In genomic region chr2:129050116-129050515, GRCh38 we compare ENCODE assay signal across 18 cellular contexts.
DNase-seq lines count a peak whose midpoint lies in the region; ATAC-seq and TF ChIP-seq lines count a peak whose summit lies in the region.
"Had no signal": no experiment of that assay in that cellular context is flagged by ENCODE, and none has a peak within 500 bp of the region (broad histone marks: within the 10 kb centered on the region; RNA-seq: fewer than 3 reads in every experiment).

No MANE protein-coding gene starts in this region.

- H3K27me3 Mint-ChIP-seq in endodermal cell (ENCODE audit: insufficient read depth), result no peaks in the 10 kb centered on the region
- H3K27me3 Mint-ChIP-seq in activated CD4-positive, alpha-beta memory T cell treated with anti-CD3 and anti-CD28 coated beads for 36 hours, result peaks cover 1% of the 10 kb centered on the region

- H3K4me1 Mint-ChIP-seq in endodermal cell, result no peaks in the 10 kb centered on the region
- no peaks in the 10 kb centered on the region for H3K4me1 Mint-ChIP-seq in activated CD4-positive, alpha-beta memory T cell treated with anti-CD3 and anti-CD28 coated beads for 36 hours (ENCODE audit: low read depth)

- no peak overlapping the region for H3K27ac ChIP-seq in DND-41 (ENCODE audit: low read length)
- no peak overlapping the region for H3K27ac ChIP-seq in HEK293 (ENCODE audit: extremely low read depth, low read depth, low read length)
- H3K27ac ChIP-seq in endodermal cell (ENCODE audit: low read depth, low read length), result no peak overlapping the region
- H3K27ac ChIP-seq: RWPE1, SJCRH30 had no signal

- no peak overlapping the region for H2AFZ ChIP-seq in DND-41 (ENCODE audit: low read depth, low read length)

- intact Hi-C loops in activated CD4-positive, alpha-beta memory T cell treated with anti-CD3 and anti-CD28 coated beads for 36 hours (cut with micrococcal nuclease), result no loop called here

- H3K36me3 ChIP-seq in DND-41 (ENCODE audit: insufficient read depth, low read length), result no peaks in the 10 kb centered on the region
- H3K36me3 ChIP-seq in HEK293 (ENCODE audit: control insufficient read depth in 2 of 2, insufficient read depth in 1 of 2, low read length in 2 of 2), result no peaks in the 10 kb centered on the region
- no peaks in the 10 kb centered on the region for H3K36me3 ChIP-seq in endodermal cell (ENCODE audit: control insufficient read depth, insufficient read depth, low read length)
- H3K36me3 ChIP-seq: BE2C, SJCRH30 had no signal

- H3K9me3 Mint-ChIP-seq in endodermal cell, result peaks cover 27% of the 10 kb centered on the region
- peaks cover 4% of the 10 kb centered on the region for H3K9me3 Mint-ChIP-seq in activated CD4-positive, alpha-beta memory T cell treated with anti-CD3 and anti-CD28 coated beads for 36 hours

- H3K27ac Mint-ChIP-seq in endodermal cell, result peak overlapping the region; percentile 48
- no peak overlapping the region for H3K27ac Mint-ChIP-seq in activated CD4-positive, alpha-beta memory T cell treated with anti-CD3 and anti-CD28 coated beads for 36 hours
- H3K27ac Mint-ChIP-seq: HFFc6 had no signal

- 81 to 100% methylated on average over 1 to 3 of the region's 3 CpGs for WGBS in endodermal cell (ENCODE audit: insufficient coverage in 1 of 2, insufficient read length in 1 of 2), 2 experiments

- TF ChIP-seq CTCF in DND-41 (IDR thresholded peaks at IDR 0.05; ENCODE audit: borderline replicate concordance, extremely low read depth, low read length, poor library complexity, severe bottlenecking), result no peak
- TF ChIP-seq CTCF in HEK293 (tag by site-specific recombination; IDR thresholded peaks at IDR 0.05), result no peak
- TF ChIP-seq CTCF in endodermal cell (conservative IDR thresholded peaks at IDR 0.05), result no peak

- no peak overlapping the region for H3K4me3 Mint-ChIP-seq in endodermal cell
- no peak overlapping the region for H3K4me3 Mint-ChIP-seq in activated CD4-positive, alpha-beta memory T cell treated with anti-CD3 and anti-CD28 coated beads for 36 hours
- H3K4me3 Mint-ChIP-seq: HFFc6 had no signal

- H3K4me3 ChIP-seq in DND-41 (ENCODE audit: low read depth in 1 of 2, low read length in 2 of 2) (no peak overlapping the region), HEK293 (ENCODE audit: low read depth, low read length) (no peak overlapping the region), endodermal cell (ENCODE audit: low read length) (no peak overlapping the region)
- H3K4me3 ChIP-seq: SJCRH30 had no signal

- POLR2A ChIA-PET in HEK293 (lab: Yijun Ruan, JAX), result no interaction called here
- POLR2A ChIA-PET in activated CD4-positive, alpha-beta memory T cell treated with anti-CD3 and anti-CD28 coated beads for 36 hours (lab: Charles Lee), result no interaction called here

- no peaks in the 10 kb centered on the region for H4K20me1 ChIP-seq in DND-41 (ENCODE audit: insufficient read depth, low read length)

- H3K9me3 ChIP-seq in DND-41 (ENCODE audit: insufficient read depth, low read length, severe bottlenecking) (no peaks in the 10 kb centered on the region), HEK293 (ENCODE audit: control insufficient read depth, insufficient read depth, low read depth, low read length) (no peaks in the 10 kb centered on the region), endodermal cell (ENCODE audit: control insufficient read depth, low read length) (no peaks in the 10 kb centered on the region)
- H3K9me3 ChIP-seq: BE2C had no signal

- no peak overlapping the region for H3K4me2 ChIP-seq in DND-41 (ENCODE audit: insufficient read depth, low read length)

- H3K79me2 ChIP-seq in DND-41 (ENCODE audit: insufficient read depth, low read length), result no peaks in the 10 kb centered on the region

- peak; percentile 97 for ATAC-seq in DND-41 (ENCODE audit: insufficient read depth, low read depth)

- no peaks in the 10 kb centered on the region for H3K27me3 ChIP-seq in DND-41 (ENCODE audit: insufficient read depth, low read length, poor library complexity)
- H3K27me3 ChIP-seq in endodermal cell (ENCODE audit: control insufficient read depth, insufficient read depth, low read length, poor library complexity, severe bottlenecking), result no peaks in the 10 kb centered on the region
- H3K27me3 ChIP-seq: BE2C, SJCRH30 had no signal

- no peaks in the 10 kb centered on the region for H3K36me3 Mint-ChIP-seq in endodermal cell (ENCODE audit: low read depth)
- H3K36me3 Mint-ChIP-seq in activated CD4-positive, alpha-beta memory T cell treated with anti-CD3 and anti-CD28 coated beads for 36 hours, result no peaks in the 10 kb centered on the region

- H3K4me1 ChIP-seq in DND-41 (ENCODE audit: insufficient read depth, low read length) (peaks cover 4% of the 10 kb centered on the region; the same call in 1 of the 2 replicates), HEK293 (ENCODE audit: control insufficient read depth, insufficient read depth, low read length) (no peaks in the 10 kb centered on the region), endodermal cell (ENCODE audit: control insufficient read depth, insufficient read depth, low read length) (peaks cover 4% of the 10 kb centered on the region)
- H3K4me1 ChIP-seq: BE2C, SJCRH30 had no signal

- DNase-seq in DND-41 (peak; percentile 73), NCI-H510A treated with DMSO at 0.1 percent for 48 hours (lab: John Stamatoyannopoulos, UW) (peak; percentile 40), endodermal cell (peak; percentile 59), NCI-H1105 (lab: John Stamatoyannopoulos, UW) (no peak), HK-2 (ENCODE audit: unreplicated experiment) (no peak)
- no peak for DNase-seq in activated CD4-positive, alpha-beta memory T cell treated with anti-CD3 and anti-CD28 coated beads for 36 hours
- DNase-seq: BE2C, DMS 273 treated with DMSO at 0.1 percent for 48 hours, HFFc6, KG1, NCI-H146, NCI-H2081 treated with DMSO at 0.1 percent for 48 hours, NCI-H446 treated with DMSO at 0.1 percent for 48 hours, OCI-M1, SJCRH30, SW 1271 had no signal

- CTCF ChIA-PET in HEK293 (lab: Yijun Ruan, JAX), result no interaction called here
- CTCF ChIA-PET in activated CD4-positive, alpha-beta memory T cell treated with anti-CD3 and anti-CD28 coated beads for 36 hours (lab: Charles Lee), result no interaction called here

- H3K9ac ChIP-seq in DND-41 (ENCODE audit: low read depth, low read length) (no peak overlapping the region), endodermal cell (ENCODE audit: extremely low read depth, low read length, poor library complexity, severe bottlenecking) (no peak overlapping the region)

TF ChIP-seq in HEK293, 187 proteins besides CTCF, POLR2A, EP300 and RAD21:
- TF ChIP-seq, protein P1, sequence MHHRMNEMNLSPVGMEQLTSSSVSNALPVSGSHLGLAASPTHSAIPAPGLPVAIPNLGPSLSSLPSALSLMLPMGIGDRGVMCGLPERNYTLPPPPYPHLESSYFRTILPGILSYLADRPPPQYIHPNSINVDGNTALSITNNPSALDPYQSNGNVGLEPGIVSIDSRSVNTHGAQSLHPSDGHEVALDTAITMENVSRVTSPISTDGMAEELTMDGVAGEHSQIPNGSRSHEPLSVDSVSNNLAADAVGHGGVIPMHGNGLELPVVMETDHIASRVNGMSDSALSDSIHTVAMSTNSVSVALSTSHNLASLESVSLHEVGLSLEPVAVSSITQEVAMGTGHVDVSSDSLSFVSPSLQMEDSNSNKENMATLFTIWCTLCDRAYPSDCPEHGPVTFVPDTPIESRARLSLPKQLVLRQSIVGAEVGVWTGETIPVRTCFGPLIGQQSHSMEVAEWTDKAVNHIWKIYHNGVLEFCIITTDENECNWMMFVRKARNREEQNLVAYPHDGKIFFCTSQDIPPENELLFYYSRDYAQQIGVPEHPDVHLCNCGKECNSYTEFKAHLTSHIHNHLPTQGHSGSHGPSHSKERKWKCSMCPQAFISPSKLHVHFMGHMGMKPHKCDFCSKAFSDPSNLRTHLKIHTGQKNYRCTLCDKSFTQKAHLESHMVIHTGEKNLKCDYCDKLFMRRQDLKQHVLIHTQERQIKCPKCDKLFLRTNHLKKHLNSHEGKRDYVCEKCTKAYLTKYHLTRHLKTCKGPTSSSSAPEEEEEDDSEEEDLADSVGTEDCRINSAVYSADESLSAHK (tag by site-specific recombination; IDR thresholded peaks at IDR 0.05), result no peak
- TF ChIP-seq EGR2 (tag by site-specific recombination; IDR thresholded peaks at IDR 0.05; ENCODE audit: low read depth) (peak; percentile 37; the same call in 1 of the 2 replicates), ZIC2 (tag by site-specific recombination; IDR thresholded peaks at IDR 0.05) (peak; percentile 27; the same call in 1 of the 2 replicates), ZNF549 (tag by site-specific recombination; IDR thresholded peaks at IDR 0.05) (no peak), ZNF19 (tag by site-specific recombination; IDR thresholded peaks at IDR 0.05; ENCODE audit: low read depth) (no peak)

Comparison
In these comparisons a context has a peak if more than half of its experiments do, and no peak if none do; other contexts are left out.
1. DNase-seq: peak in DND-41 (single experiment), NCI-H510A treated with DMSO at 0.1 percent for 48 hours (single experiment) and endodermal cell (single experiment); none in NCI-H1105 (single experiment), HK-2 (single experiment) and activated CD4-positive, alpha-beta memory T cell treated with anti-CD3 and anti-CD28 coated beads for 36 hours (single experiment).